Comparison of ENCODE assay signal across 8 cellular contexts in genomic region chr3:184176377-184177330, GRCh38. TPM values are rescaled to one million over a fixed set of nuclear protein-coding genes. Genes with fewer than 3 reads are reported as not detected.
DNase-seq lines count a peak whose midpoint lies in the region; ATAC-seq and TF ChIP-seq lines count a peak whose summit lies in the region.

No MANE protein-coding gene starts in this region.

- intact Hi-C loops in CD14-positive monocyte (cut with micrococcal nuclease) = loop anchor here in 1 of 2 donors (5.0 kb wide), 1 partner anchor 154 kb away; no protein-coding TSS in a partner anchor

- 17% methylated on average over 19 of the region's 19 CpGs for WGBS in HUES64

- ATAC-seq in GM21737 (IDR thresholded peaks at IDR 0.05; ENCODE audit: unreplicated experiment) (no peak), HG03039 (IDR thresholded peaks at IDR 0.05; ENCODE audit: unreplicated experiment) (no peak)

- H3K4me1 Mint-ChIP-seq in CD14-positive monocyte = peaks cover 36% of the 10 kb centered on the region
- peaks cover 40% of the 10 kb centered on the region for H3K4me1 Mint-ChIP-seq in nephron

- H3K4me1 ChIP-seq in HUES64 (ENCODE audit: insufficient read depth, low read length) = peaks cover 16% of the 10 kb centered on the region

- H3K9me3 ChIP-seq in HUES64 (ENCODE audit: insufficient read depth, low read depth, low read length) (no peaks in the 10 kb centered on the region), WERI-Rb-1 (ENCODE audit: severe bottlenecking) (no peaks in the 10 kb centered on the region)

- peak overlapping the region; percentile 78 to 94 (median 82) for H3K27ac Mint-ChIP-seq in CD14-positive monocyte
- peak overlapping the region; percentile 91 to 94 (median 94) for H3K27ac Mint-ChIP-seq in nephron

- H3K9ac ChIP-seq in HUES64 (ENCODE audit: low read depth, low read length) = peak overlapping the region; percentile 89

- H3K36me3 ChIP-seq in HUES64 (ENCODE audit: insufficient read depth, low read length) = peaks cover 55% of the 10 kb centered on the region
- H3K36me3 ChIP-seq in WERI-Rb-1 = peaks cover 68% of the 10 kb centered on the region

- H3K27me3 ChIP-seq in HUES64 (ENCODE audit: insufficient read depth, low read length) = no peaks in the 10 kb centered on the region
- no peaks in the 10 kb centered on the region for H3K27me3 ChIP-seq in WERI-Rb-1 (ENCODE audit: insufficient read depth, low read depth, severe bottlenecking)

- no peak for TF ChIP-seq CTCF in CD14-positive monocyte (IDR thresholded peaks at IDR 0.05)
- no peak for TF ChIP-seq CTCF in WERI-Rb-1 (IDR thresholded peaks at IDR 0.05; ENCODE audit: low read depth, low read length)
- TF ChIP-seq CTCF in fibroblast of the aortic adventitia (IDR thresholded peaks at IDR 0.05; ENCODE audit: insufficient read depth, low read length) = peak; percentile 6
- no peak for TF ChIP-seq CTCF in nephron (IDR thresholded peaks at IDR 0.05; ENCODE audit: unreplicated experiment in 3 of 3)

- H3K36me3 Mint-ChIP-seq in CD14-positive monocyte (peaks cover 49 to 53% of the 10 kb centered on the region in 2 donors), nephron (ENCODE audit: low read depth) (peaks cover 55% of the 10 kb centered on the region)

- H3K27ac ChIP-seq in HUES64 (ENCODE audit: low read depth, low read length) = peak overlapping the region; percentile 98
- H3K27ac ChIP-seq in WERI-Rb-1 = peak overlapping the region; percentile 97

- peak overlapping the region; percentile 94 to 97 for H3K4me3 Mint-ChIP-seq in CD14-positive monocyte
- peak overlapping the region; percentile 94 to 99 (median 97) for H3K4me3 Mint-ChIP-seq in nephron

- peaks cover 0 to 3% (median 0%) of the 10 kb centered on the region in 3 donors for H3K27me3 Mint-ChIP-seq in CD14-positive monocyte (ENCODE audit: low read depth in 3 of 3)
- H3K27me3 Mint-ChIP-seq in nephron (ENCODE audit: low read depth) = no peaks in the 10 kb centered on the region

- H3K9me3 Mint-ChIP-seq in CD14-positive monocyte (no peaks in the 10 kb centered on the region), nephron (no peaks in the 10 kb centered on the region)

- DNase-seq in CD14-positive monocyte (ENCODE audit: low spot score) = peak; percentile 74
- DNase-seq in WERI-Rb-1 = peak; percentile 94
- peak; percentile 92 for DNase-seq in fibroblast of the aortic adventitia (ENCODE audit: low read depth)
- DNase-seq in DMS153 (lab: John Stamatoyannopoulos, UW) = no peak

- H3K4me3 ChIP-seq in HUES64 (ENCODE audit: low read length) = peak overlapping the region; percentile 97
- peak overlapping the region; percentile 91 for H3K4me3 ChIP-seq in WERI-Rb-1 (ENCODE audit: low read depth, low read length)
- peak overlapping the region; percentile 97 for H3K4me3 ChIP-seq in fibroblast of the aortic adventitia (ENCODE audit: low read depth, low read length)

RNA-seq across cellular contexts. Expression of gene AP2M1, which starts 2.0 kb away (rescaled TPM):
- polyA plus RNA-seq in CD14-positive monocyte = 100 to 1,000 TPM; 283 to 295 TPM
- 359 TPM for polyA plus RNA-seq in HUES64 (2013, experiment 1 of 2)
- 332 TPM for polyA plus RNA-seq in HUES64 (2013, experiment 2 of 2)
- 364 and 380 TPM in 2 replicates for total RNA-seq in fibroblast of the aortic adventitia (ENCODE audit: low replicate concordance)

RNA-seq across cellular contexts. Expression of gene ABCF3, which starts 9.3 kb away (rescaled TPM):
- polyA plus RNA-seq in CD14-positive monocyte = 10 to 100 TPM; 13.5 to 13.9 TPM
- 32.6 TPM for polyA plus RNA-seq in HUES64 (2013, experiment 1 of 2)
- polyA plus RNA-seq in HUES64 (2013, experiment 2 of 2) = 24.3 TPM
- total RNA-seq in fibroblast of the aortic adventitia (ENCODE audit: low replicate concordance) = 32.4 and 49.4 TPM in 2 replicates

RNA-seq across cellular contexts. Expression of gene DVL3, which starts 21.5 kb away (rescaled TPM):
- polyA plus RNA-seq in CD14-positive monocyte = 1 to 10 TPM; 4.5 to 9.4 TPM
- polyA plus RNA-seq in HUES64 (2013, experiment 1 of 2) = 36.7 TPM
- polyA plus RNA-seq in HUES64 (2013, experiment 2 of 2) = 39.5 TPM
- 28.2 and 66.8 TPM in 2 replicates for total RNA-seq in fibroblast of the aortic adventitia (ENCODE audit: low replicate concordance)

RNA-seq across cellular contexts. Expression of gene EIF2B5, which starts 41.5 kb away (rescaled TPM):
- 10 to 100 TPM; 22.7 to 24.1 TPM for polyA plus RNA-seq in CD14-positive monocyte
- polyA plus RNA-seq in HUES64 (2013, experiment 1 of 2) = 30.0 TPM
- 27.4 TPM for polyA plus RNA-seq in HUES64 (2013, experiment 2 of 2)
- total RNA-seq in fibroblast of the aortic adventitia (ENCODE audit: low replicate concordance) = 18.4 and 28.1 TPM in 2 replicates

RNA-seq across cellular contexts. Expression of gene VWA5B2, which starts 52.7 kb away (rescaled TPM):
- polyA plus RNA-seq in CD14-positive monocyte = under 1 TPM in 1 of 2 donors, not detected in 1; 0.32 TPM
- polyA plus RNA-seq in HUES64 (2013, experiment 1 of 2) = 0.25 TPM
- not detected for polyA plus RNA-seq in HUES64 (2013, experiment 2 of 2)
- total RNA-seq in fibroblast of the aortic adventitia (ENCODE audit: low replicate concordance) = 0.72 TPM in 1 of 2 replicates, not detected in the other
